ENCODE assay signal across 11 cellular contexts in the genomic region with DNA sequence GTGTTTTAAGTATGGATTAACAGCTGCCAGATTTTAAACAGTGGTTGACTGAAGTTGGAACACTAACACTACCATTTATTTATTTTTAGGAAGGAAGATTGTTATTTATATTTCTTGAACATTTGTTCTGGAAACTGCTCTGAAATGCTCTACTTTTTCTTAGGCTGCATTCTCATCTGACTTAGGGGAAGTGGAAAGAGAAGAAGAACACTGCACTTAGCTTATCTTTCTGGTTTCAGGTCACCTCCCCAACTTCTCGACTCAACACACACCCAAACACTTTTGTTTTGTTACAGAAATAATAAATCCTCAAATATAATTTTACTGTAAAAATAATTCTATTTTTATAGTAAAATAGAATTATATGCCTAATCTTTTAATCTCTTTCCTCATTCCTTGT.
"Had no signal": no experiment of that assay in that cellular context is flagged by ENCODE, and none has a peak within 500 bp of the region (broad histone marks: within the 10 kb centered on the region; RNA-seq: fewer than 3 reads in every experiment).

No MANE protein-coding gene starts in this region.

- H3K9me3 ChIP-seq: mucosa of descending colon, testis had no signal

- H3K27me3 ChIP-seq: foreskin keratinocyte, testis had no signal

- H3K27ac ChIP-seq: foreskin keratinocyte, testis had no signal

- ATAC-seq: activated CD8-positive, alpha-beta T cell treated with anti-CD3 and anti-CD28 coated beads for 36 hours; foreskin keratinocyte; mucosa of descending colon; natural killer cell had no signal

- H3K4me1 ChIP-seq: foreskin keratinocyte, testis had no signal

- DNase-seq: activated CD4-positive, alpha-beta T cell treated with anti-CD3 and anti-CD28 coated beads for 1 hour; activated CD8-positive, alpha-beta memory T cell treated with anti-CD3 and anti-CD28 coated beads, Interleukin-2, amount 50 U/mL, for 48 hours; activated CD8-positive, alpha-beta T cell treated with anti-CD3 and anti-CD28 coated beads for 36 hours; foreskin keratinocyte; mammary epithelial cell; mucosa of descending colon; natural killer cell; stimulated activated CD4-positive, alpha-beta T cell treated with anti-CD3 and anti-CD28 coated beads, Interleukin-4, amount 100 ng/mL, for 1 hour; stimulated activated CD8-positive, alpha-beta memory T cell treated with anti-CD3 and anti-CD28 coated beads, Interleukin-4, amount 100 ng/mL, for 48 hours; T-helper 2 cell; testis had no signal

- H3K4me3 ChIP-seq: mucosa of descending colon, testis had no signal
